In genomic region chr17:64496786-64497564, GRCh38 we compare ENCODE assay signal across 1 cellular context.
TF ChIP-seq lines count a peak whose summit lies in the region.

Gene POLG2, minus strand, starts transcription at chr17:64497054. Its CDS starts 86 bp downstream, at chr17:64496968.

TF ChIP-seq in WTC11, 78 proteins besides CTCF, POLR2A, EP300 and RAD21 (continued from another document):
- no peak for TF ChIP-seq ARID4B (CRISPR knock-in tag; IDR thresholded peaks at IDR 0.05; ENCODE audit: borderline replicate concordance)
- no peak for TF ChIP-seq ZNF219 (CRISPR knock-in tag; IDR thresholded peaks at IDR 0.05; ENCODE audit: borderline replicate concordance)
- TF ChIP-seq TP53 (CRISPR knock-in tag; IDR thresholded peaks at IDR 0.05): no peak
- peak; percentile 54; the same call in 1 of the 2 replicates for TF ChIP-seq FOXK1 (CRISPR knock-in tag; IDR thresholded peaks at IDR 0.05)
- TF ChIP-seq CBFB (CRISPR knock-in tag; IDR thresholded peaks at IDR 0.05; ENCODE audit: low read depth): 0 out of 2 replicates have a peak, but pooled peaks have one; percentile 29
- peak; percentile 96 for TF ChIP-seq EMX1 (CRISPR knock-in tag; IDR thresholded peaks at IDR 0.05)
- TF ChIP-seq ZNF263 (CRISPR knock-in tag; IDR thresholded peaks at IDR 0.05; ENCODE audit: low read depth): no peak
- TF ChIP-seq NR2C2 (CRISPR knock-in tag; IDR thresholded peaks at IDR 0.05): no peak
- no peak for TF ChIP-seq SOX15 (CRISPR knock-in tag; IDR thresholded peaks at IDR 0.05)
- no peak; the same call in none of the 2 replicates for TF ChIP-seq ZMAT4 (CRISPR knock-in tag; IDR thresholded peaks at IDR 0.05)
- no peak for TF ChIP-seq FOXP1 (CRISPR knock-in tag; IDR thresholded peaks at IDR 0.05; ENCODE audit: borderline replicate concordance)
- 0 out of 2 replicates have a peak, but pooled peaks have one; percentile 17 for TF ChIP-seq CREM (CRISPR knock-in tag; IDR thresholded peaks at IDR 0.05)
- TF ChIP-seq FOXP4 (CRISPR knock-in tag; IDR thresholded peaks at IDR 0.05): peak; percentile 71
- no peak for TF ChIP-seq ZNF138 (CRISPR knock-in tag; conservative IDR thresholded peaks at IDR 0.05)
- TF ChIP-seq, protein P1, sequence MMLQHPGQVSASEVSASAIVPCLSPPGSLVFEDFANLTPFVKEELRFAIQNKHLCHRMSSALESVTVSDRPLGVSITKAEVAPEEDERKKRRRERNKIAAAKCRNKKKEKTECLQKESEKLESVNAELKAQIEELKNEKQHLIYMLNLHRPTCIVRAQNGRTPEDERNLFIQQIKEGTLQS (CRISPR knock-in tag; conservative IDR thresholded peaks at IDR 0.05): no peak
- TF ChIP-seq CREB1 (CRISPR knock-in tag; IDR thresholded peaks at IDR 0.05): no peak
- TF ChIP-seq ZNF121 (CRISPR knock-in tag; IDR thresholded peaks at IDR 0.05): no peak
- peak; percentile 91 for TF ChIP-seq ZNF671 (CRISPR knock-in tag; IDR thresholded peaks at IDR 0.05)
- no peak for TF ChIP-seq NFE2L1 (CRISPR knock-in tag; IDR thresholded peaks at IDR 0.05)
- TF ChIP-seq ZNF317 (CRISPR knock-in tag; IDR thresholded peaks at IDR 0.05; ENCODE audit: borderline replicate concordance, low read depth): no peak
- no peak for TF ChIP-seq SMAD4 (CRISPR knock-in tag; IDR thresholded peaks at IDR 0.05)
- TF ChIP-seq ZNF232 (CRISPR knock-in tag; IDR thresholded peaks at IDR 0.05): 0 out of 2 replicates have a peak, but pooled peaks have one; percentile 15
- TF ChIP-seq NR1H2 (CRISPR knock-in tag; IDR thresholded peaks at IDR 0.05): no peak
- no peak for TF ChIP-seq PRDM15 (CRISPR knock-in tag; IDR thresholded peaks at IDR 0.05)
- no peak for TF ChIP-seq ATF2 (CRISPR knock-in tag; IDR thresholded peaks at IDR 0.05; ENCODE audit: borderline replicate concordance, low read depth)
- TF ChIP-seq GRHL2 (CRISPR knock-in tag; IDR thresholded peaks at IDR 0.05; ENCODE audit: insufficient replicate concordance, severe bottlenecking): no peak
- 0 out of 2 replicates have a peak, but pooled peaks have one; percentile 4 for TF ChIP-seq SMAD3 (CRISPR knock-in tag; IDR thresholded peaks at IDR 0.05; ENCODE audit: borderline replicate concordance)
- TF ChIP-seq ELF4 (CRISPR knock-in tag; IDR thresholded peaks at IDR 0.05; ENCODE audit: low read depth): no peak
- peak; percentile 86 for TF ChIP-seq SP1 (CRISPR knock-in tag; conservative IDR thresholded peaks at IDR 0.05)
- no peak for TF ChIP-seq USF2 (CRISPR knock-in tag; IDR thresholded peaks at IDR 0.05)
- no peak for TF ChIP-seq HMGA2 (CRISPR knock-in tag; IDR thresholded peaks at IDR 0.05)
- TF ChIP-seq GABPB1 (CRISPR knock-in tag; IDR thresholded peaks at IDR 0.05): peak; percentile 73
- TF ChIP-seq, protein P2, sequence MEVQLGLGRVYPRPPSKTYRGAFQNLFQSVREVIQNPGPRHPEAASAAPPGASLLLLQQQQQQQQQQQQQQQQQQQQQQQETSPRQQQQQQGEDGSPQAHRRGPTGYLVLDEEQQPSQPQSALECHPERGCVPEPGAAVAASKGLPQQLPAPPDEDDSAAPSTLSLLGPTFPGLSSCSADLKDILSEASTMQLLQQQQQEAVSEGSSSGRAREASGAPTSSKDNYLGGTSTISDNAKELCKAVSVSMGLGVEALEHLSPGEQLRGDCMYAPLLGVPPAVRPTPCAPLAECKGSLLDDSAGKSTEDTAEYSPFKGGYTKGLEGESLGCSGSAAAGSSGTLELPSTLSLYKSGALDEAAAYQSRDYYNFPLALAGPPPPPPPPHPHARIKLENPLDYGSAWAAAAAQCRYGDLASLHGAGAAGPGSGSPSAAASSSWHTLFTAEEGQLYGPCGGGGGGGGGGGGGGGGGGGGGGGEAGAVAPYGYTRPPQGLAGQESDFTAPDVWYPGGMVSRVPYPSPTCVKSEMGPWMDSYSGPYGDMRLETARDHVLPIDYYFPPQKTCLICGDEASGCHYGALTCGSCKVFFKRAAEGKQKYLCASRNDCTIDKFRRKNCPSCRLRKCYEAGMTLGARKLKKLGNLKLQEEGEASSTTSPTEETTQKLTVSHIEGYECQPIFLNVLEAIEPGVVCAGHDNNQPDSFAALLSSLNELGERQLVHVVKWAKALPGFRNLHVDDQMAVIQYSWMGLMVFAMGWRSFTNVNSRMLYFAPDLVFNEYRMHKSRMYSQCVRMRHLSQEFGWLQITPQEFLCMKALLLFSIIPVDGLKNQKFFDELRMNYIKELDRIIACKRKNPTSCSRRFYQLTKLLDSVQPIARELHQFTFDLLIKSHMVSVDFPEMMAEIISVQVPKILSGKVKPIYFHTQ (CRISPR knock-in tag; IDR thresholded peaks at IDR 0.05): peak; percentile 95
- TF ChIP-seq, protein P3, sequence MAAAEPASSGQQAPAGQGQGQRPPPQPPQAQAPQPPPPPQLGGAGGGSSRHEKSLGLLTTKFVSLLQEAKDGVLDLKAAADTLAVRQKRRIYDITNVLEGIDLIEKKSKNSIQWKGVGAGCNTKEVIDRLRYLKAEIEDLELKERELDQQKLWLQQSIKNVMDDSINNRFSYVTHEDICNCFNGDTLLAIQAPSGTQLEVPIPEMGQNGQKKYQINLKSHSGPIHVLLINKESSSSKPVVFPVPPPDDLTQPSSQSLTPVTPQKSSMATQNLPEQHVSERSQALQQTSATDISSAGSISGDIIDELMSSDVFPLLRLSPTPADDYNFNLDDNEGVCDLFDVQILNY (CRISPR knock-in tag; IDR thresholded peaks at IDR 0.05): no peak
- TF ChIP-seq JUN (CRISPR knock-in tag; IDR thresholded peaks at IDR 0.05): no peak
- no peak for TF ChIP-seq ZBTB21 (CRISPR knock-in tag; IDR thresholded peaks at IDR 0.05; ENCODE audit: borderline replicate concordance)
- TF ChIP-seq, protein P4, sequence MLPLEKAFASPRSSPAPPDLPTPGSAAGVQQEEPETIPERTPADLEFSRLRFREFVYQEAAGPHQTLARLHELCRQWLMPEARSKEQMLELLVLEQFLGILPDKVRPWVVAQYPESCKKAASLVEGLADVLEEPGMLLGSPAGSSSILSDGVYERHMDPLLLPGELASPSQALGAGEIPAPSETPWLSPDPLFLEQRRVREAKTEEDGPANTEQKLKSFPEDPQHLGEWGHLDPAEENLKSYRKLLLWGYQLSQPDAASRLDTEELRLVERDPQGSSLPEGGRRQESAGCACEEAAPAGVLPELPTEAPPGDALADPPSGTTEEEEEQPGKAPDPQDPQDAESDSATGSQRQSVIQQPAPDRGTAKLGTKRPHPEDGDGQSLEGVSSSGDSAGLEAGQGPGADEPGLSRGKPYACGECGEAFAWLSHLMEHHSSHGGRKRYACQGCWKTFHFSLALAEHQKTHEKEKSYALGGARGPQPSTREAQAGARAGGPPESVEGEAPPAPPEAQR (CRISPR knock-in tag; IDR thresholded peaks at IDR 0.05): no peak
- no peak for TF ChIP-seq NFYB (CRISPR knock-in tag; conservative IDR thresholded peaks at IDR 0.05; ENCODE audit: low read depth)
- TF ChIP-seq GTF2I (CRISPR knock-in tag; conservative IDR thresholded peaks at IDR 0.05): no peak
TF ChIP-seq in WTC11: peak in this region for 24.
